Comparison of ENCODE assay signal across 8 cellular contexts in the genomic region with DNA sequence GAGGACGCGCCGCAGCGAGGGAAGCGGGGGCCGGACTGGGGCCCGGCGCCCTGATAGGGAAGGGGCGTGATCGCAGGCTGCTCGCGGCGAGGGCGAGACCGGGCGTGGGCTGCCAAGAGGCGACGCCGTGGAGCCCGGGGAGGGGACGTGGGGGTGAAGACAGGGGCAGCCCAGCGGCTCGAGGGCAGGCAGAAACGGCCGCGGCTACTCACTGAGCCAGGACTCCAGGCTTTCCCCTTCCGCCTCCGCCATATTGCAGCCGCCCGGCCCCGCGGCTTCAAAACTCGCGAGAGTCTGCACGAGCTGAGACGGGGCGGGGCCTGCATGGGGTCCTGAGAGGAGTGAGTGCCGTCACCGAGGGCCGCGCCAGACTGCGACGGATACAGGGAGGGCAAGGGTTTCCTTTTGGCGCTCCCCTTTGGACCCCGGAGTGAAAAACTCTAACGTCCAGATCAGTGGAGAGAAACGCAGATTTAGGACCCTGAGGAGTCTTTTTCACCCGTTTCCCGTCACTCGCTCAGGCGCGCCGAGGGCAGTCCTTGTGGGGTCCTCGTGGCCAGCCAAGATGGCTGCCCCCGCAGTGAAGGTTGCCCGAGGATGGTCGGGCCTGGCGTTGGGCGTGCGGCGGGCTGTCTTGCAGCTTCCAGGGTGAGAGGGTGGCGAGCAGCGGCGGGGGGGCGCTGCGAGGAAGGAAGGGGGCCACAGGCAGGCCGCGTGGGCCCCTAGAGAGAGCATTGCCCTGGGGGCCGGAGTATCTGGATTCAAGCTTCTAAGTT. TPM values are rescaled to one million over a fixed set of nuclear protein-coding genes. Genes with fewer than 3 reads are reported as not detected.
DNase-seq lines count a peak whose midpoint lies in the region; ATAC-seq, FAIRE-seq and TF ChIP-seq lines count a peak whose summit lies in the region.

Gene GGA3 (minus strand): TSS at position 271 of the 776 bp plus-strand sequence. CDS start 19 bp downstream, at position 252.
Gene MRPS7 (plus strand): TSS at position 544 of the 776 bp plus-strand sequence. CDS start 22 bp downstream, at position 566.

- H3K36me3 Mint-ChIP-seq in CD8-positive, alpha-beta T cell = peaks cover 53% of the 10 kb centered on the region

- intact Hi-C loops in CD8-positive, alpha-beta T cell (cut with DNase I, micrococcal nuclease) = loop anchor here (1.0 to 10.0 kb wide), 14 partner anchors 10 to 523 kb away; partner anchors contain the start of genes GRB2 (in 2 of the 2), MIF4GD (in 2 of the 2), NUP85 (in 2 of the 2) and TMEM94 (in 2 of the 2)

- peak within 1 kb of the TSS; percentile 98 for H2BK15ac ChIP-seq in mesenchymal stem cell (ENCODE audit: low read depth, poor library complexity, severe bottlenecking)

- no peak for TF ChIP-seq CTCF in CD8-positive, alpha-beta T cell (IDR thresholded peaks at IDR 0.05)

- under 1% methylated on average over 66 of the region's 69 CpGs for WGBS in mesenchymal stem cell

- CTCF ChIA-PET in CD8-positive, alpha-beta T cell (lab: Charles Lee) = interaction anchor here (0.5 to 4.0 kb wide), 10 partner anchors 10 to 1999 kb away, joined by 3 to 45 read pairs (median 4); partner anchors contain the start of genes MIF4GD, MRPL38, NUP85 and SLC25A19
- CTCF ChIA-PET in activated CD8-positive, alpha-beta memory T cell treated with anti-CD3 and anti-CD28 coated beads for 36 hours (lab: Charles Lee) = interaction anchor here (0.5 to 4.3 kb wide), 10 partner anchors 10 to 151 kb away, joined by 3 to 50 read pairs (median 6); partner anchors contain the start of genes MIF4GD and SLC25A19

- peak; percentile 79 for FAIRE-seq in HTR-8/SVneo (lab: Jason Lieb, UNC)

- peaks cover 15% of the 10 kb centered on the region for H3K36me3 ChIP-seq in CD8-positive, alpha-beta T cell (ENCODE audit: insufficient read depth, low read length)
- peaks cover 21% of the 10 kb centered on the region for H3K36me3 ChIP-seq in effector memory CD4-positive, alpha-beta T cell (ENCODE audit: control insufficient read depth, insufficient read depth, low read length)
- H3K36me3 ChIP-seq in mesenchymal stem cell (ENCODE audit: control insufficient read depth in 1 of 2, insufficient read depth in 2 of 2, low read depth in 1 of 2, low read length in 2 of 2) = peaks cover 25 to 42% of the 10 kb centered on the region in 2 experiments

- H3K27me3 ChIP-seq in CD8-positive, alpha-beta T cell (ENCODE audit: insufficient read depth, low read length) = no peaks in the 10 kb centered on the region
- no peaks in the 10 kb centered on the region for H3K27me3 ChIP-seq in effector memory CD4-positive, alpha-beta T cell (replicated peaks; ENCODE audit: control insufficient read depth, insufficient read depth, low read length, poor library complexity, severe bottlenecking)
- H3K27me3 ChIP-seq in mesenchymal stem cell (ENCODE audit: control insufficient read depth in 1 of 2, insufficient read depth in 1 of 2, low read length in 2 of 2) = no peaks in the 10 kb centered on the region

- POLR2A ChIA-PET in CD8-positive, alpha-beta T cell (lab: Charles Lee) = interaction anchor here (0.6 to 4.3 kb wide), 17 partner anchors 9 to 1463 kb away, joined by 3 to 71 read pairs (median 4); partner anchors contain the start of genes ATP5PD, GRB2, MIF4GD and MRPL58
- POLR2A ChIA-PET in activated CD8-positive, alpha-beta memory T cell treated with anti-CD3 and anti-CD28 coated beads for 36 hours (lab: Charles Lee) = interaction anchor here (0.5 to 3.4 kb wide), 14 partner anchors 9 to 288 kb away, joined by 3 to 69 read pairs (median 5); partner anchors contain the start of genes GRB2, LLGL2, MIF4GD and NT5C

- H3K4ac ChIP-seq in mesenchymal stem cell (ENCODE audit: low read depth in 1 of 2, low read length in 2 of 2) = peak within 1 kb of the TSS; percentile 97 to 98

- H3K27me3 Mint-ChIP-seq in CD8-positive, alpha-beta T cell (ENCODE audit: low read depth) = no peaks in the 10 kb centered on the region

- peak within 1 kb of the TSS; percentile 100 for H3K27ac ChIP-seq in CD8-positive, alpha-beta T cell (ENCODE audit: low read depth, low read length)
- peak within 1 kb of the TSS; percentile 96 for H3K27ac ChIP-seq in effector memory CD4-positive, alpha-beta T cell (ENCODE audit: insufficient read depth, low read length, poor library complexity, severe bottlenecking)
- H3K27ac ChIP-seq in mesenchymal stem cell (ENCODE audit: low read length, poor library complexity, severe bottlenecking) = peak within 1 kb of the TSS; percentile 100

- H3K14ac ChIP-seq in mesenchymal stem cell (ENCODE audit: low read length in 2 of 2) = peak within 1 kb of the TSS in 1 of 2 experiments; percentile 100

- DNase-seq in CD8-positive, alpha-beta T cell = peak; percentile 93 to 98 (median 95)
- DNase-seq in HTR-8/SVneo (ENCODE audit: insufficient read length, low spot score) (peak; percentile 98), NOMO-1 (lab: John Stamatoyannopoulos, UW; ENCODE audit: unreplicated experiment in 2 of 2) (peak; percentile 89 to 91), mesenchymal stem cell (peak; percentile 95)
- DNase-seq in effector memory CD4-positive, alpha-beta T cell = peak; percentile 87 to 93 (median 92)
- peak; percentile 91 for DNase-seq in stimulated activated CD8-positive, alpha-beta memory T cell treated with anti-CD3 and anti-CD28 coated beads, Interleukin-12 subunit alpha, Interleukin-12 subunit beta, amount 100 ng/mL, for 4 hours (ENCODE audit: low read depth)

- no peak within 1 kb of the TSS for H2AK5ac ChIP-seq in mesenchymal stem cell (ENCODE audit: low read length, severe bottlenecking)

- H3K9me3 ChIP-seq in CD8-positive, alpha-beta T cell (ENCODE audit: low read length) = no peaks in the 10 kb centered on the region
- H3K9me3 ChIP-seq in effector memory CD4-positive, alpha-beta T cell (ENCODE audit: control insufficient read depth, low read length) = no peaks in the 10 kb centered on the region
- H3K9me3 ChIP-seq in mesenchymal stem cell (ENCODE audit: control insufficient read depth, low read length) = no peaks in the 10 kb centered on the region

- H3K4me2 ChIP-seq in mesenchymal stem cell (ENCODE audit: low read length, poor library complexity, severe bottlenecking) = peak within 1 kb of the TSS; percentile 90

- H2AFZ ChIP-seq in mesenchymal stem cell (ENCODE audit: low read depth, low read length) = peak within 1 kb of the TSS; percentile 75

- peak within 1 kb of the TSS; percentile 11 to 71 for H3K23ac ChIP-seq in mesenchymal stem cell (ENCODE audit: low read length in 2 of 2)

- peak within 1 kb of the TSS; percentile 98 to 99 for H3K18ac ChIP-seq in mesenchymal stem cell (ENCODE audit: low read depth in 1 of 2, low read length in 2 of 2)

- peaks cover 27% of the 10 kb centered on the region for H3K4me1 ChIP-seq in CD8-positive, alpha-beta T cell (ENCODE audit: insufficient read depth, low read length)
- peaks cover 13% of the 10 kb centered on the region for H3K4me1 ChIP-seq in effector memory CD4-positive, alpha-beta T cell (ENCODE audit: control insufficient read depth, insufficient read depth, low read length, poor library complexity, severe bottlenecking)
- H3K4me1 ChIP-seq in mesenchymal stem cell (ENCODE audit: control insufficient read depth, insufficient read depth, low read depth, low read length) = peaks cover 4% of the 10 kb centered on the region

- H4K91ac ChIP-seq in mesenchymal stem cell (ENCODE audit: low read length) = peak within 1 kb of the TSS; percentile 99

- H3K27ac Mint-ChIP-seq in CD8-positive, alpha-beta T cell = peak within 1 kb of the TSS; percentile 100

- peak within 1 kb of the TSS; percentile 97 for H3K4me3 ChIP-seq in CD8-positive, alpha-beta T cell (ENCODE audit: low read depth, low read length)
- peak within 1 kb of the TSS; percentile 83 for H3K4me3 ChIP-seq in effector memory CD4-positive, alpha-beta T cell (ENCODE audit: insufficient read depth, low read depth, low read length, poor library complexity, severe bottlenecking)
- peak within 1 kb of the TSS; percentile 99 to 100 for H3K4me3 ChIP-seq in mesenchymal stem cell (ENCODE audit: insufficient read depth in 1 of 2, low read depth in 1 of 2, low read length in 2 of 2)

- no peaks in the 10 kb centered on the region for H3K9me3 Mint-ChIP-seq in CD8-positive, alpha-beta T cell

- H2BK120ac ChIP-seq in mesenchymal stem cell (ENCODE audit: low read depth, low read length) = peak within 1 kb of the TSS; percentile 86

- H3K9ac ChIP-seq in mesenchymal stem cell (ENCODE audit: low read length) = peak within 1 kb of the TSS; percentile 100

- H4K8ac ChIP-seq in mesenchymal stem cell (ENCODE audit: low read length) = peak within 1 kb of the TSS; percentile 100

- peak within 1 kb of the TSS; percentile 99 for H3K4me3 Mint-ChIP-seq in CD8-positive, alpha-beta T cell

- H3K79me1 ChIP-seq in mesenchymal stem cell (replicated peaks; ENCODE audit: low read length, poor library complexity, severe bottlenecking) = peaks cover 21% of the 10 kb centered on the region

- ATAC-seq in CD8-positive, alpha-beta T cell = peak; percentile 94
- peak; percentile 87 for ATAC-seq in GM21360 (IDR thresholded peaks at IDR 0.05; ENCODE audit: unreplicated experiment)

- H2BK5ac ChIP-seq in mesenchymal stem cell (ENCODE audit: low read depth, low read length, poor library complexity, severe bottlenecking) = peak within 1 kb of the TSS; percentile 97

- H3K4me1 Mint-ChIP-seq in CD8-positive, alpha-beta T cell (ENCODE audit: low read depth) = peaks cover 47% of the 10 kb centered on the region

- H2BK12ac ChIP-seq in mesenchymal stem cell (ENCODE audit: low read length in 2 of 2) = no peak within 1 kb of the TSS

RNA-seq across cellular contexts. Expression of gene GGA3, which starts in this region (rescaled TPM):
- total RNA-seq in CD8-positive, alpha-beta T cell = 100 to 1,000 TPM; 103 to 107 TPM
- total RNA-seq in activated CD8-positive, alpha-beta memory T cell treated with anti-CD3 and anti-CD28 coated beads for 36 hours = 10 to 100 TPM; 67.5 to 68.8 TPM
- 17.0 TPM for polyA plus RNA-seq in mesenchymal stem cell (2013, experiment 1 of 2)
- polyA plus RNA-seq in mesenchymal stem cell (2013, experiment 2 of 2) = 15.9 TPM

RNA-seq across cellular contexts. Expression of gene MRPS7, which starts in this region (rescaled TPM):
- 10 to 100 TPM; 42.0 to 43.9 TPM for total RNA-seq in CD8-positive, alpha-beta T cell
- 100 to 1,000 TPM in 1 of 2 experiments, 10 to 100 TPM in 1; 98.9 to 102 TPM for total RNA-seq in activated CD8-positive, alpha-beta memory T cell treated with anti-CD3 and anti-CD28 coated beads for 36 hours
- polyA plus RNA-seq in mesenchymal stem cell (2013, experiment 1 of 2) = 36.2 TPM
- polyA plus RNA-seq in mesenchymal stem cell (2013, experiment 2 of 2) = 36.1 TPM

Comparison
In these comparisons a context has a peak if more than half of its experiments do, and no peak if none do; other contexts are left out.
1. Peak in every context shown above with its lines: DNase-seq, ATAC-seq, H3K4me3 ChIP-seq and H3K27ac ChIP-seq.